Comparison of ENCODE assay signal across 7 cellular contexts in genomic region chr12:113149361-113150150, GRCh38. TPM values are rescaled to one million over a fixed set of nuclear protein-coding genes. Genes with fewer than 3 reads are reported as not detected.
DNase-seq lines count a peak whose midpoint lies in the region; ATAC-seq and TF ChIP-seq lines count a peak whose summit lies in the region.

Gene CFAP73, plus strand, starts transcription at chr12:113149724. Its CDS starts 134 bp downstream, at chr12:113149858.

- TF ChIP-seq POLR2A in body of pancreas (IDR thresholded peaks at IDR 0.05) (no peak), stomach (IDR thresholded peaks at IDR 0.05) (no peak)

- H3K9ac ChIP-seq in iPS-15b (ENCODE audit: low read depth, low read length), result no peak within 1 kb of the TSS

- peaks cover 3 to 9% of the 10 kb centered on the region in 2 donors for H3K27me3 Mint-ChIP-seq in CD4-positive, alpha-beta memory T cell

- TF ChIP-seq EP300 in stomach (IDR thresholded peaks at IDR 0.05), result no peak

- CTCF ChIA-PET in CD4-positive, alpha-beta memory T cell (lab: Charles Lee; ENCODE audit: partially characterized antibody), result interaction anchor here (0.5 to 1.2 kb wide), 5 partner anchors 10 to 637 kb away, joined by 3 read pairs; no protein-coding TSS in a partner anchor

- H3K4me3 ChIP-seq in H7 (ENCODE audit: insufficient read depth, low read depth, low read length), result no peak within 1 kb of the TSS; the same call in 1 of the 2 replicates
- H3K4me3 ChIP-seq in body of pancreas, result no peak within 1 kb of the TSS
- H3K4me3 ChIP-seq in iPS-15b (ENCODE audit: low read depth, low read length), result peak within 1 kb of the TSS; percentile 30
- H3K4me3 ChIP-seq in stomach, result no peak within 1 kb of the TSS
- H3K4me3 ChIP-seq in CD4-positive, alpha-beta memory T cell (ENCODE audit: low read length in 2 of 2), result no peak within 1 kb of the TSS

- DNase-seq in H7, result peak; percentile 95
- DNase-seq in NCI-H345 (lab: John Stamatoyannopoulos, UW), result peak; percentile 59
- DNase-seq in body of pancreas, result peak; percentile 64 to 81 (median 79)
- DNase-seq in stomach, result peak; percentile 72
- no peak for DNase-seq in CD4-positive, alpha-beta memory T cell

- H3K27ac ChIP-seq in body of pancreas (peak within 1 kb of the TSS; percentile 32 to 62 (median 38)), stomach (peak within 1 kb of the TSS in 4 of 5 donors; percentile 7 to 66 (median 63))
- H3K27ac ChIP-seq in CD4-positive, alpha-beta memory T cell (ENCODE audit: low read depth, low read length), result no peak within 1 kb of the TSS

- peaks cover 28% of the 10 kb centered on the region for H3K4me1 ChIP-seq in body of pancreas
- peaks cover 6% of the 10 kb centered on the region for H3K4me1 ChIP-seq in iPS-15b (ENCODE audit: control insufficient read depth, insufficient read depth, low read length)
- H3K4me1 ChIP-seq in stomach, result peaks cover 20 to 43% (median 33%) of the 10 kb centered on the region in 4 donors
- peaks cover 19% of the 10 kb centered on the region for H3K4me1 ChIP-seq in CD4-positive, alpha-beta memory T cell (ENCODE audit: insufficient read depth, low read length)

- no peak for TF ChIP-seq CTCF in body of pancreas (IDR thresholded peaks at IDR 0.05)
- no peak for TF ChIP-seq CTCF in stomach (IDR thresholded peaks at IDR 0.05)

- H3K9me3 Mint-ChIP-seq in CD4-positive, alpha-beta memory T cell, result peaks cover 0 to 10% (median 5%) of the 10 kb centered on the region in 8 donors

- peak within 1 kb of the TSS in 2 of 7 donors; percentile 35 to 69 for H3K27ac Mint-ChIP-seq in CD4-positive, alpha-beta memory T cell

- peaks cover 30% of the 10 kb centered on the region for H3K27me3 ChIP-seq in H7 (ENCODE audit: control insufficient read depth, insufficient read depth, low read length)
- H3K27me3 ChIP-seq in body of pancreas, result peaks cover 0 to 2% of the 10 kb centered on the region in 2 donors
- peaks cover 36% of the 10 kb centered on the region for H3K27me3 ChIP-seq in iPS-15b (ENCODE audit: control insufficient read depth, insufficient read depth, low read length)
- peaks cover 0 to 68% (median 37%) of the 10 kb centered on the region in 3 donors for H3K27me3 ChIP-seq in stomach
- peaks cover 6% of the 10 kb centered on the region for H3K27me3 ChIP-seq in CD4-positive, alpha-beta memory T cell (ENCODE audit: insufficient read depth, low read length)

- H3K4me1 Mint-ChIP-seq in CD4-positive, alpha-beta memory T cell, result peaks cover 9 to 21% (median 13%) of the 10 kb centered on the region in 4 donors

- intact Hi-C loops in body of pancreas (cut with DNase I), result no loop called here
- intact Hi-C loops in stomach (cut with DNase I; ENCODE audit: low total_unique reads), result no loop called here
- intact Hi-C loops in CD4-positive, alpha-beta memory T cell (cut with micrococcal nuclease), result loop anchor here (5.0 kb wide), 1 partner anchor 47 kb away; no protein-coding TSS in a partner anchor

- H3K36me3 Mint-ChIP-seq in CD4-positive, alpha-beta memory T cell, result no peaks in the 10 kb centered on the region

- POLR2A ChIA-PET in CD4-positive, alpha-beta memory T cell (lab: Charles Lee; ENCODE audit: partially characterized antibody), result no interaction called here

- 37 to 42% methylated on average over 17 to 22 of the region's 22 CpGs for WGBS in body of pancreas, 2 donors
- WGBS in stomach, 5 donors, result 20 to 31% (median 25%) methylated on average over 19 to 22 of the region's 22 CpGs

- peak within 1 kb of the TSS in 1 of 8 donors; percentile 29 for H3K4me3 Mint-ChIP-seq in CD4-positive, alpha-beta memory T cell

- no peaks in the 10 kb centered on the region for H3K36me3 ChIP-seq in H7 (replicated peaks; ENCODE audit: control insufficient read depth, insufficient read depth, low read length)
- no peaks in the 10 kb centered on the region for H3K36me3 ChIP-seq in body of pancreas (replicated peaks in 1 of 2; ENCODE audit: insufficient read depth in 1 of 2, low read depth in 2 of 2)
- no peaks in the 10 kb centered on the region for H3K36me3 ChIP-seq in iPS-15b (ENCODE audit: control insufficient read depth, insufficient read depth, low read length)
- H3K36me3 ChIP-seq in stomach, result no peaks in the 10 kb centered on the region
- no peaks in the 10 kb centered on the region for H3K36me3 ChIP-seq in CD4-positive, alpha-beta memory T cell (ENCODE audit: insufficient read depth, low read length)

- peak; percentile 72 for ATAC-seq in body of pancreas
- no peak for ATAC-seq in GM18517 (IDR thresholded peaks at IDR 0.05; ENCODE audit: unreplicated experiment)

- H3K9me3 ChIP-seq in body of pancreas (no peaks in the 10 kb centered on the region), iPS-15b (ENCODE audit: control insufficient read depth, insufficient read depth, low read length) (no peaks in the 10 kb centered on the region), stomach (peaks cover 0 to 12% (median 8%) of the 10 kb centered on the region in 4 donors)
- H3K9me3 ChIP-seq in CD4-positive, alpha-beta memory T cell (ENCODE audit: control insufficient read depth in 1 of 2, low read length in 2 of 2), result no peaks in the 10 kb centered on the region

RNA-seq across cellular contexts. Expression of gene CFAP73, which starts in this region (rescaled TPM):
- total RNA-seq in H7 (2014; rRNA removed; shearing (Covaris generic)), result 0.33 TPM in 1 of 2 replicates, not detected in the other
- total RNA-seq in body of pancreas, result under 1 TPM in 1 of 2 donors, not detected in 1; 0.99 TPM
- 1 to 10 TPM in 1 of 5 donors, not detected in 4; 5.7 TPM for total RNA-seq in stomach
- polyA plus RNA-seq in stomach, result 1 to 10 TPM in 1 of 3 donors, under 1 TPM in 2; 0.44 to 2.6 (median 0.70) TPM
- total RNA-seq in CD4-positive, alpha-beta memory T cell, result not detected
- polyA plus RNA-seq in CD4-positive, alpha-beta memory T cell, result under 1 TPM in 1 of 2 donors, not detected in 1; 0.18 TPM

Comparison
In these comparisons a context has a peak if more than half of its experiments do, and no peak if none do; other contexts are left out.
1. Peak in DNase-seq in H7; RNA of the gene not detected or under 1 TPM.
2. Peak in DNase-seq, ATAC-seq and H3K27ac ChIP-seq in body of pancreas; RNA of the gene not detected or under 1 TPM.
3. DNase-seq: peak in NCI-H345 (single experiment) and stomach (single experiment); none in CD4-positive, alpha-beta memory T cell (0 of 5).